Comparison of ENCODE assay signal across 8 cellular contexts in the genomic region with DNA sequence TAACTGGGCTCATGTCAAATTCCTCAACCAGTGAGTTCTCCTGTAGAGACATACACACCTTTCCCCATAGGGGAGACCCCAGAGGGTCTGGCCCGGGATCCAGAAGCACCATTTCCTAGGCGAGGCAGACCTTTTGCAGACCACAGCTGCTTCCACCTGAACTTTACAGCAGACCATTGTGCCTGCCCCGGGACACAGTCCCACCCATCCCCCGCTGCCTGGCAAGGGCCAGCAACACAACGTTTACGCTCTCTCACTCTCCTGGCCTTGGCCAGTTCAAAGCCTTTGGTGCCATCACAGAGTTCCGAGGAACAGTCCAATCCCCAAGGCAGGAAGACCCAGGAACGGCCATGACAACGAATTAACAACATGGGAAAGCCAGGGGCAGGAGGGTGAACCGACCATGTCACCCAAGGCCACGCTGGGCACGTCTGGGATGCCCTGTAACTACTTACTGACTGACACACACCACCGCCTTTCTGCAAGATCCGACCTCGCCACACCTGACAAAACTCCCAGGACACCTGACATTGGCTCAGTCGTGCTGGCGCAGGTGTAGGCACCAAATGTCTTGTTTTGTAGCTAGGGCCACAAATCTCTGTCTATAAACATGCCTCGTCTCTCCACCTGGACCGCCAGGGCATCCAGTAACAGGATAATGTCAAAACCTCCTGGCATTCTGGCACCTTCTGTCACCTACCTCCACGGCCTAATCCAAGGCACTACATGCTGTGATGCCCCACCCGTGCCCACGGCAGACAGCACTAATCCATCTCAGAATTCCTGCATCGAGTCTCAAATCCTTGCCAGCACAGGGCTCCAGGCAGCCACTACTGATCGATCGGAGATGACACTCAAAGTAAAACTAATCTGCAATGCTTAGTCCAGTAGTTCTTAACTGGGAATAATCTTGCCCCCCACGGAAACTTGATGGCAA. TPM values are rescaled to one million over a fixed set of nuclear protein-coding genes. Genes with fewer than 3 reads are reported as not detected.
DNase-seq lines count a peak whose midpoint lies in the region; ATAC-seq and TF ChIP-seq lines count a peak whose summit lies in the region.
"Had no signal": no experiment of that assay in that cellular context is flagged by ENCODE, and none has a peak within 500 bp of the region (broad histone marks: within the 10 kb centered on the region; RNA-seq: fewer than 3 reads in every experiment).

No MANE protein-coding gene starts in this region.

- H3K36me3 Mint-ChIP-seq in activated naive CD8-positive, alpha-beta T cell treated with anti-CD3 and anti-CD28 coated beads, Interleukin-2, amount 50 U/mL, for 24 hours (ENCODE audit: low read depth), result peaks cover 69% of the 10 kb centered on the region

- peaks cover 99% of the 10 kb centered on the region for H3K4me1 Mint-ChIP-seq in activated naive CD8-positive, alpha-beta T cell treated with anti-CD3 and anti-CD28 coated beads, Interleukin-2, amount 50 U/mL, for 24 hours

- H3K27ac ChIP-seq in HUES64 (ENCODE audit: low read depth, low read length) (peak overlapping the region; percentile 78), left lung (peak overlapping the region; percentile 90 to 94), stomach (peak overlapping the region; percentile 3 to 100 (median 95))

- no peaks in the 10 kb centered on the region for H3K9me3 ChIP-seq in HUES64 (ENCODE audit: insufficient read depth, low read depth, low read length)
- no peaks in the 10 kb centered on the region for H3K9me3 ChIP-seq in left lung
- no peaks in the 10 kb centered on the region for H3K9me3 ChIP-seq in stomach

- H3K4me1 ChIP-seq in HUES64 (ENCODE audit: insufficient read depth, low read length), result peaks cover 38% of the 10 kb centered on the region
- H3K4me1 ChIP-seq in left lung, result peaks cover 66 to 99% of the 10 kb centered on the region in 2 donors
- peaks cover 87 to 100% (median 98%) of the 10 kb centered on the region in 4 donors for H3K4me1 ChIP-seq in stomach

- peak overlapping the region; percentile 99 for H3K27ac Mint-ChIP-seq in activated naive CD8-positive, alpha-beta T cell treated with anti-CD3 and anti-CD28 coated beads, Interleukin-2, amount 50 U/mL, for 24 hours

- intact Hi-C loops in left lung (cut with DNase I), result loop anchor here (5.0 to 10.0 kb wide), 2 partner anchors 41 to 48 kb away; partner anchors contain the start of gene MYH9 (in 1 of the 2)
- intact Hi-C loops in stomach (cut with DNase I; ENCODE audit: low total_unique reads), result no loop called here
- intact Hi-C loops in sciatic nerve (cut with DNase I), result no loop called here

- H3K27me3 Mint-ChIP-seq in activated naive CD8-positive, alpha-beta T cell treated with anti-CD3 and anti-CD28 coated beads, Interleukin-2, amount 50 U/mL, for 24 hours, result no peaks in the 10 kb centered on the region

- TF ChIP-seq CTCF in left lung (IDR thresholded peaks at IDR 0.05) (no peak), stomach (IDR thresholded peaks at IDR 0.05) (no peak)

- DNase-seq in activated naive CD8-positive, alpha-beta T cell treated with anti-CD3 and anti-CD28 coated beads, Interleukin-2, amount 50 U/mL, for 24 hours, result no peak
- no peak for DNase-seq in left lung
- no peak for DNase-seq in stomach
- no peak for DNase-seq in sciatic nerve (ENCODE audit: low spot score)
- no peak for DNase-seq in HK-2 (ENCODE audit: unreplicated experiment)
- DNase-seq: islet precursor cell had no signal

- no peak for ATAC-seq in activated naive CD8-positive, alpha-beta T cell treated with anti-CD3 and anti-CD28 coated beads, Interleukin-2, amount 50 U/mL, for 24 hours
- ATAC-seq in left lung (no peak), sciatic nerve (no peak), HG02840 (IDR thresholded peaks at IDR 0.05; ENCODE audit: low FRiP score, unreplicated experiment) (no peak)

- no peak for TF ChIP-seq POLR2A in stomach (IDR thresholded peaks at IDR 0.05)

- H3K4me3 Mint-ChIP-seq in activated naive CD8-positive, alpha-beta T cell treated with anti-CD3 and anti-CD28 coated beads, Interleukin-2, amount 50 U/mL, for 24 hours, result peak overlapping the region; percentile 76

- H3K27me3 ChIP-seq in HUES64 (ENCODE audit: insufficient read depth, low read length), result no peaks in the 10 kb centered on the region
- H3K27me3 ChIP-seq in left lung, result no peaks in the 10 kb centered on the region
- no peaks in the 10 kb centered on the region for H3K27me3 ChIP-seq in stomach

- 88% methylated on average over 26 of the region's 26 CpGs for WGBS in HUES64
- whole genome bisulfite sequencing in stomach, 5 donors, result 64 to 73% (median 72%) methylated on average over 26 of the region's 26 CpGs

- no peak overlapping the region; the same call in 1 of the 2 replicates for H3K9ac ChIP-seq in HUES64 (ENCODE audit: low read depth, low read length)

- no peak overlapping the region for H3K4me3 ChIP-seq in HUES64 (ENCODE audit: low read length)
- H3K4me3 ChIP-seq in left lung, result no peak overlapping the region
- H3K4me3 ChIP-seq in stomach, result no peak overlapping the region

- TF ChIP-seq EP300 in stomach (IDR thresholded peaks at IDR 0.05), result no peak

- H3K36me3 ChIP-seq in HUES64 (ENCODE audit: insufficient read depth, low read length) (peaks cover 90% of the 10 kb centered on the region), left lung (peaks cover 0 to 84% of the 10 kb centered on the region in 2 donors), stomach (peaks cover 55 to 77% (median 74%) of the 10 kb centered on the region in 4 donors)

- H3K9me3 Mint-ChIP-seq in activated naive CD8-positive, alpha-beta T cell treated with anti-CD3 and anti-CD28 coated beads, Interleukin-2, amount 50 U/mL, for 24 hours, result no peaks in the 10 kb centered on the region

RNA-seq across cellular contexts. Expression of gene MYH9, which starts 51.3 kb away (rescaled TPM):
- 117 TPM for polyA plus RNA-seq in HUES64 (2013, experiment 1 of 2)
- polyA plus RNA-seq in HUES64 (2013, experiment 2 of 2), result 121 TPM
- 100 to 1,000 TPM; 754 to 761 TPM for total RNA-seq in left lung
- 100 to 1,000 TPM; 155 to 620 (median 272) TPM for total RNA-seq in stomach
- 10 to 100 TPM; 46.7 to 79.3 (median 54.3) TPM for polyA plus RNA-seq in stomach
- total RNA-seq in sciatic nerve, result 973 TPM

Comparison
In these comparisons a context has a peak if more than half of its experiments do, and no peak if none do; other contexts are left out.
1. intact Hi-C loops: an anchor here in left lung (5.0 to 10.0 kb wide); none called in stomach and sciatic nerve.